8 cellular contexts compared by ENCODE assay signal in the genomic region with DNA sequence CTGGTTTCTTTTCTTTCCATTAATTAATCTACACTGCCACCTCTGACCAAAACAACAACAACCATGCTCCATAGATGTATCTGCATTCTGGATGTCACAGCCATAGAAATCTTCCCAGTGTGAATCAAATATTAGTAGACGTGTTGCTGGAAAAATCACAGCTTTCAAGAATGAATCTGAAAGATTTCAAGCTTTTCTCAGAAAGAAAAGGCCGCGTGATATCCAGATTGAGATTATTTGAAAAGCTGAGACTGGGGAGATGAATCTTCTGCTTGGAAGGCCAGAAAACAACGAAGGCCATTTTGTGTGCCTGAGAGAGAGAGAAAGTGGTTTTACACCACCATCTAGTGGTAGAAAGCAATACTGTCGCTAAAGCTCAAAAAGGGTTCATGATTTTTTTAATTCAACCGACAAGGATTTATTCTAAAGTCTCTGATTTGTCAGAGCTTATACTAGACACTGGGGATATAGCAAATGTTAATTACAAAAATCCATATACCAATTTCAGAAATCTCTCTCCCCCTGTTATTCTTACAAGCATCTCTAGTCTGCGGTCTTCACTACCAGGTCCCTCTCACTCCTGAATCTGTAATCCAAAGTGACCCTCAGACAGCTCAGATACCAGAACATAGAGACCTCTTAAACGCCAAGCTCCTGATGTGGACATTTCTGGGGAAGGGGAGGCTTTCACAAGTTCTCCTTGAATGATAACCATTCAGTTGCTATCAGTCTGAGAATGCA.
A peak's percentile ranks its signal among the peaks of the same experiment; 100 is the strongest.
DNase-seq lines count a peak whose midpoint lies in the region; ATAC-seq, FAIRE-seq and TF ChIP-seq lines count a peak whose summit lies in the region.

No MANE protein-coding gene starts in this region.

- peak; percentile 83 to 91 for TF ChIP-seq RAD21 in K562 (CRISPR knock-in tag; conservative IDR thresholded peaks at IDR 0.05 in 1 of 2, IDR thresholded peaks at IDR 0.05 in 1 of 2)

- no peak overlapping the region for H3K27ac ChIP-seq in K562 (ENCODE audit: extremely low read depth, low read depth, low read length)
- H3K27ac ChIP-seq in smooth muscle cell (ENCODE audit: low read depth): no peak overlapping the region

- TF ChIP-seq CTCF in K562 (IDR thresholded peaks at IDR 0.05 in 2 of 3, conservative IDR thresholded peaks at IDR 0.05 in 1 of 3; ENCODE audit: insufficient read depth in 2 of 3, low read depth in 1 of 3, low read length in 3 of 3): peak; percentile 52 to 89 (median 56); a peak in 5 of 6 replicates
- TF ChIP-seq CTCF in smooth muscle cell (IDR thresholded peaks at IDR 0.05; ENCODE audit: borderline replicate concordance, insufficient read depth, poor library complexity, severe bottlenecking): peak; percentile 84

- POLR2A ChIA-PET in K562 (lab: Yijun Ruan, JAX): interaction anchor here (0.6 kb wide), 2 partner anchors 1390 to 1538 kb away, joined by 3 read pairs; no protein-coding TSS in a partner anchor

- intact Hi-C loops in K562 (cut with micrococcal nuclease): loop anchor here (1.0 to 10.0 kb wide), 3 partner anchors 193 to 722 kb away; no protein-coding TSS in a partner anchor

- H3F3A ChIP-seq in smooth muscle cell (ENCODE audit: low read depth): no peaks in the 10 kb centered on the region

- H3K79me2 ChIP-seq in K562 (ENCODE audit: control insufficient read depth, insufficient read depth, low read length): no peaks in the 10 kb centered on the region
- H3K79me2 ChIP-seq in smooth muscle cell (ENCODE audit: low read depth): no peaks in the 10 kb centered on the region

- H3K4me2 ChIP-seq in K562 (ENCODE audit: insufficient read depth, low read length) (no peak overlapping the region), smooth muscle cell (no peak overlapping the region)

- no peak overlapping the region for H3K9ac ChIP-seq in K562 (ENCODE audit: insufficient read depth in 1 of 2, low read depth in 2 of 2, low read length in 2 of 2)
- H3K9ac ChIP-seq in smooth muscle cell (ENCODE audit: low read depth): no peak overlapping the region

- H2AFZ ChIP-seq in K562 (ENCODE audit: low read depth, low read length) (no peak overlapping the region), smooth muscle cell (ENCODE audit: low read depth) (peak overlapping the region; percentile 58)

- peaks cover 34% of the 10 kb centered on the region for H3K4me1 Mint-ChIP-seq in activated naive CD4-positive, alpha-beta T cell treated with anti-CD3 and anti-CD28 coated beads, Interleukin-2, amount 50 U/mL, for 24 hours

- 0% methylated on average over 8 of the region's 8 CpGs for WGBS in K562 (ENCODE audit: insufficient coverage, low coverage, missing lambda C conversion rate)
- WGBS in smooth muscle cell (ENCODE audit: low lambda C conversion rate): 15% methylated on average over 8 of the region's 8 CpGs

- peak overlapping the region; percentile 75 for H3K4me3 Mint-ChIP-seq in activated naive CD4-positive, alpha-beta T cell treated with anti-CD3 and anti-CD28 coated beads, Interleukin-2, amount 50 U/mL, for 24 hours

- ATAC-seq in GM21786 (IDR thresholded peaks at IDR 0.05; ENCODE audit: unreplicated experiment) (peak; percentile 42), K562 (peak; percentile 79)

- no peaks in the 10 kb centered on the region for H3K9me1 ChIP-seq in K562 (ENCODE audit: control insufficient read depth, insufficient read depth, low read length)

- TF ChIP-seq POLR2A in K562 (conservative IDR thresholded peaks at IDR 0.05): no peak

- H3K36me3 ChIP-seq in K562 (ENCODE audit: control insufficient read depth, insufficient read depth, low read length) (no peaks in the 10 kb centered on the region), smooth muscle cell (ENCODE audit: low read depth) (no peaks in the 10 kb centered on the region)

- H3K4me1 ChIP-seq in K562 (replicated peaks in 1 of 2; ENCODE audit: control insufficient read depth in 2 of 2, insufficient read depth in 2 of 2, low read length in 2 of 2): no peaks in the 10 kb centered on the region
- H3K4me1 ChIP-seq in smooth muscle cell (ENCODE audit: low read depth): no peaks in the 10 kb centered on the region

- H3K4me3 ChIP-seq in K562 (no peak overlapping the region), smooth muscle cell (no peak overlapping the region)

- H3K27me3 ChIP-seq in K562 (ENCODE audit: control insufficient read depth in 2 of 2, insufficient read depth in 2 of 2, low read length in 2 of 2) (no peaks in the 10 kb centered on the region), smooth muscle cell (ENCODE audit: low read depth) (no peaks in the 10 kb centered on the region)

- in situ Hi-C loops in K562 (cut with MboI): loop anchor here (10.0 kb wide), 1 partner anchor 202 kb away; no protein-coding TSS in a partner anchor

- no peaks in the 10 kb centered on the region for H3K27me3 Mint-ChIP-seq in activated naive CD4-positive, alpha-beta T cell treated with anti-CD3 and anti-CD28 coated beads, Interleukin-2, amount 50 U/mL, for 24 hours

- H4K20me1 ChIP-seq in K562 (replicated peaks; ENCODE audit: control insufficient read depth, insufficient read depth, low read length): no peaks in the 10 kb centered on the region
- H4K20me1 ChIP-seq in smooth muscle cell (ENCODE audit: low read depth): no peaks in the 10 kb centered on the region

- DNase-seq in activated naive CD4-positive, alpha-beta T cell treated with anti-CD3 and anti-CD28 coated beads, Interleukin-2, amount 50 U/mL, for 16 hours: no peak
- DNase-seq in KG1 (lab: John Stamatoyannopoulos, UW): peak; percentile 70
- DNase-seq in OCI-M1 (lab: John Stamatoyannopoulos, UW): peak; percentile 79
- peak; percentile 41 to 57 (median 50) for DNase-seq in K562 (ENCODE audit: extremely low read depth in 1 of 4, low spot score in 3 of 4)
- peak; percentile 58 for DNase-seq in iPS DF 4.7 (ENCODE audit: extremely low read depth, low spot score)
- no peak for DNase-seq in smooth muscle cell (lab: John Stamatoyannopoulos, UW; ENCODE audit: unreplicated experiment)

- H3K36me3 Mint-ChIP-seq in activated naive CD4-positive, alpha-beta T cell treated with anti-CD3 and anti-CD28 coated beads, Interleukin-2, amount 50 U/mL, for 24 hours: no peaks in the 10 kb centered on the region

- peak; percentile 91 for FAIRE-seq in K562 (lab: Jason Lieb, UNC)

- CTCF ChIA-PET in K562 (lab: Yijun Ruan, JAX; ENCODE audit: low intra/inter-chr PET ratio): interaction anchor here (1.7 to 3.0 kb wide), 3 partner anchors 193 to 488 kb away, joined by 7 to 19 read pairs (median 11); no protein-coding TSS in a partner anchor

- no peak for TF ChIP-seq EP300 in K562 (IDR thresholded peaks at IDR 0.05; ENCODE audit: low read length)

- no peaks in the 10 kb centered on the region for H3K9me3 Mint-ChIP-seq in activated naive CD4-positive, alpha-beta T cell treated with anti-CD3 and anti-CD28 coated beads, Interleukin-2, amount 50 U/mL, for 24 hours

- BruUV-seq in K562 (replicated peaks; lab: Mats Ljungman, UMichigan): no TSS peak

- H3K9me3 ChIP-seq in K562 (replicated peaks; ENCODE audit: control insufficient read depth, insufficient read depth, low read depth, low read length) (no peaks in the 10 kb centered on the region), smooth muscle cell (replicated peaks; ENCODE audit: low read depth) (no peaks in the 10 kb centered on the region)

- H3K27ac Mint-ChIP-seq in activated naive CD4-positive, alpha-beta T cell treated with anti-CD3 and anti-CD28 coated beads, Interleukin-2, amount 50 U/mL, for 24 hours: peak overlapping the region; percentile 97

TF ChIP-seq in K562, 482 proteins besides CTCF, POLR2A, EP300 and RAD21:
- peak; percentile 62 for TF ChIP-seq SMC3 (conservative IDR thresholded peaks at IDR 0.05; ENCODE audit: insufficient read depth, low read depth, low read length)
- no peak for TF ChIP-seq SRSF1 (IDR thresholded peaks at IDR 0.05; ENCODE audit: low read depth, low read length)
- TF ChIP-seq DEAF1 (CRISPR knock-in tag; IDR thresholded peaks at IDR 0.05): peak; percentile 90
- peak in 2 of 3 experiments; percentile 47 to 66 for TF ChIP-seq YY1 (IDR thresholded peaks at IDR 0.05; ENCODE audit: borderline replicate concordance in 1 of 3, control insufficient read depth in 1 of 3, extremely low read depth in 1 of 3, insufficient read depth in 3 of 3, insufficient read length in 1 of 3, insufficient replicate concordance in 2 of 3, low read depth in 1 of 3, low read length in 2 of 3)
- TF ChIP-seq SFPQ (IDR thresholded peaks at IDR 0.05; ENCODE audit: low read depth, low read length): no peak

Comparison
In these comparisons a context has a peak if more than half of its experiments do, and no peak if none do; other contexts are left out.
1. DNase-seq: peak in KG1 (single experiment), OCI-M1 (single experiment), K562 (4 of 4) and iPS DF 4.7 (single experiment); none in activated naive CD4-positive, alpha-beta T cell treated with anti-CD3 and anti-CD28 coated beads, Interleukin-2, amount 50 U/mL, for 16 hours (single experiment) and smooth muscle cell (single experiment).